8 cellular contexts compared by ENCODE assay signal in the genomic region with DNA sequence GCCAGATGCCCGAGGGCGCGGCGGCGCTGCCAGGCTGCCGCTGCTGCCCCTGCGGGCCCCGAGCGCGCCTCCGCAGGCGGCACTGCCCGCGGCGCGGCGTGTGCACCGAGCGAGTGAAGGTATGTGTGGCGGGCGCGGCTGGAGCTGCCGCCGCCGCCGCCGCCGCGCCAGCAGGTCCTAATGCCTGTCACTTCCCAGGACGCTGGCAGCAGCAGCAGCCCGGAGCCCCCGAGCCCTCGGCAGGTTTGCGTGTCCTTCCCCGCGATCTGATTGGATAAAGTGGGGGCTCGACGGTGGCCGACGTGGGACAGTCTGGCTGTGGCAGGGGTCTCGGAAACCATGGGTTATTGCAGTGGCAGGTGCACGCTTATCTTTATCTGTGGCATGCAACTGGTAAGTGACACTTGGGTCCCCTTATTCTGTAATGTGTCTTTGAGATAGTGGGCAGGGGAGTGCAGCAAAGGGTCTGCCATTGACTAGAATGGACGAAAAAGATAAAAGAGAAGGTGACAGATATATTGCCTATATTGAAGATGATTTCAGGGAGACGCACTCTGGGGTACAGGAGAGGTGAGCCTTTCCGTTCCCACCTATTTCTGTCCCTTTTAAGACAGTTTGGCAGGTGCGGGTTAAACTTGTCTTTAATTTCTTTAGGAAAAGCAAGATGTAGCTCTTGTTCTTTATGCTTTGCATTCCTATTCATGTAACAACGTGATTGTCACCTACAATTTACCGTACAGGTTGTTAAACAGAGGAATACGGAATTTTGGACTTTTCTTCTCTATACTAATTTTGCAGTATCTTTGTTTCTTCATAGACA. TPM values are rescaled to one million over a fixed set of nuclear protein-coding genes. Genes with fewer than 3 reads are reported as not detected.
DNase-seq lines count a peak whose midpoint lies in the region; ATAC-seq, FAIRE-seq and TF ChIP-seq lines count a peak whose summit lies in the region.

A gene (plus strand): TSS at position 4 of the 820 bp plus-strand sequence.

- peaks cover 0 to 17% (median 7%) of the 10 kb centered on the region in 9 donors for H3K4me1 ChIP-seq in heart right ventricle
- no peaks in the 10 kb centered on the region for H3K4me1 ChIP-seq in pancreas

- no peak within 1 kb of the TSS for H3K27ac Mint-ChIP-seq in activated T-cell treated with anti-CD3 and anti-CD28 coated beads, Interleukin-2, amount 50 U/mL, for 72 hours

- ATAC-seq in GM21825 (IDR thresholded peaks at IDR 0.05; ENCODE audit: unreplicated experiment) (peak; percentile 24), heart right ventricle (peak in 2 of 8 donors; percentile 57 to 73), pancreas (peak in 2 of 4 donors; percentile 50 to 54)
- peak; percentile 50 to 54 for ATAC-seq in activated T-cell treated with anti-CD3 and anti-CD28 coated beads, Interleukin-2, amount 50 U/mL, for 72 hours (replicated peaks in 1 of 2)

- intact Hi-C loops in heart right ventricle (cut with DNase I) (loop anchor here in 9 of 10 donors (2.0 to 10.0 kb wide), 7 partner anchors 161 to 1048 kb away; no protein-coding TSS in a partner anchor), pancreas (cut with DNase I) (no loop called here)

- TF ChIP-seq CTCF in GM10266 (IDR thresholded peaks at IDR 0.05; ENCODE audit: control insufficient read depth, insufficient read depth, low read depth, missing control alignments) (no peak), heart right ventricle (IDR thresholded peaks at IDR 0.05) (no peak), pancreas (IDR thresholded peaks at IDR 0.05) (no peak)

- H3K36me3 ChIP-seq in heart right ventricle (no peaks in the 10 kb centered on the region), pancreas (no peaks in the 10 kb centered on the region)

- DNase-seq in GM10266 (ENCODE audit: extremely low spot score) (peak; percentile 42), NCI-H128 (lab: John Stamatoyannopoulos, UW; ENCODE audit: unreplicated experiment) (peak; percentile 79), heart right ventricle (peak; percentile 6 to 23), pancreas (peak in 4 of 6 donors; percentile 11 to 63 (median 38)), mesenteric fat pad (ENCODE audit: low spot score) (no peak)
- DNase-seq in activated T-cell treated with anti-CD3 and anti-CD28 coated beads, Interleukin-2, amount 50 U/mL, for 72 hours = peak; percentile 3 to 5
- no peak for DNase-seq in NK-92 treated with Interleukin-12 subunit alpha and Interleukin-12 subunit beta, amount 100 ng/mL, for 24 hours (lab: John Stamatoyannopoulos, UW)

- H3K4me3 ChIP-seq in heart right ventricle = peak within 1 kb of the TSS; percentile 19 to 65 (median 56)
- H3K4me3 ChIP-seq in pancreas = peak within 1 kb of the TSS; percentile 18 to 55 (median 34)

- no peaks in the 10 kb centered on the region for H3K9me3 Mint-ChIP-seq in activated T-cell treated with anti-CD3 and anti-CD28 coated beads, Interleukin-2, amount 50 U/mL, for 72 hours

- peaks cover 0 to 82% (median 47%) of the 10 kb centered on the region in 7 donors for H3K27me3 ChIP-seq in heart right ventricle
- peaks cover 0 to 50% (median 4%) of the 10 kb centered on the region in 4 donors for H3K27me3 ChIP-seq in pancreas

- peaks cover 31% of the 10 kb centered on the region for H3K27me3 Mint-ChIP-seq in activated T-cell treated with anti-CD3 and anti-CD28 coated beads, Interleukin-2, amount 50 U/mL, for 72 hours (ENCODE audit: low read depth)

- H3K27ac ChIP-seq in heart right ventricle (no peak within 1 kb of the TSS), pancreas (no peak within 1 kb of the TSS)

- FAIRE-seq in pancreas (lab: Jason Lieb, UNC) = no peak

- H3K4me1 Mint-ChIP-seq in activated T-cell treated with anti-CD3 and anti-CD28 coated beads, Interleukin-2, amount 50 U/mL, for 72 hours (ENCODE audit: low read depth) = peaks cover 9% of the 10 kb centered on the region

- H3K9me3 ChIP-seq in heart right ventricle (no peaks in the 10 kb centered on the region), pancreas (no peaks in the 10 kb centered on the region)

- peaks cover 0 to 2% of the 10 kb centered on the region in 2 donors for H3K36me3 Mint-ChIP-seq in activated T-cell treated with anti-CD3 and anti-CD28 coated beads, Interleukin-2, amount 50 U/mL, for 72 hours (ENCODE audit: insufficient read depth in 2 of 2)

- H3K4me3 Mint-ChIP-seq in activated T-cell treated with anti-CD3 and anti-CD28 coated beads, Interleukin-2, amount 50 U/mL, for 72 hours = peak within 1 kb of the TSS; percentile 82 to 85

- WGBS in heart right ventricle, 2 donors = 4% methylated on average over 49 of the region's 49 CpGs
- WGBS in pancreas, 2 donors = 2% methylated on average over 47 to 49 of the region's 49 CpGs

RNA-seq across cellular contexts. Expression of the gene that starts here (rescaled TPM):
- not detected for total RNA-seq in activated T-cell treated with anti-CD3 and anti-CD28 coated beads, Interleukin-2, amount 50 U/mL, for 72 hours
- total RNA-seq in heart right ventricle (1 to 10 TPM in 1 of 10 donors, under 1 TPM in 8, not detected in 1; 0.15 to 3.0 (median 0.32) TPM), pancreas (under 1 TPM in 1 of 6 donors, not detected in 5; 0.09 TPM), mesenteric fat pad (0.42 TPM)
- polyA plus RNA-seq in heart right ventricle (under 1 TPM; 0.07 to 0.12 TPM), pancreas (under 1 TPM in 1 of 2 donors, not detected in 1; 0.02 TPM)

Comparison
In these comparisons a context has a peak if more than half of its experiments do, and no peak if none do; other contexts are left out.
1. Peak in DNase-seq and ATAC-seq in activated T-cell treated with anti-CD3 and anti-CD28 coated beads, Interleukin-2, amount 50 U/mL, for 72 hours; RNA of the gene not detected or under 1 TPM.
2. Peak in DNase-seq and H3K4me3 ChIP-seq in pancreas; RNA of the gene not detected or under 1 TPM.
3. DNase-seq: peak in GM10266 (single experiment), NCI-H128 (single experiment) and heart right ventricle (2 of 2); none in mesenteric fat pad (single experiment) and NK-92 treated with Interleukin-12 subunit alpha and Interleukin-12 subunit beta, amount 100 ng/mL, for 24 hours (single experiment).
4. intact Hi-C loops: an anchor here in heart right ventricle (2.0 to 10.0 kb wide); none called in pancreas.